Comparison of ENCODE assay signal across 9 cellular contexts in genomic region chr12:54725233-54725843, GRCh38.
A peak's percentile ranks its signal among the peaks of the same experiment; 100 is the strongest.
DNase-seq lines count a peak whose midpoint lies in the region; ATAC-seq, FAIRE-seq and TF ChIP-seq lines count a peak whose summit lies in the region.
"Had no signal": no experiment of that assay in that cellular context is flagged by ENCODE, and none has a peak within 500 bp of the region (broad histone marks: within the 10 kb centered on the region; RNA-seq: fewer than 3 reads in every experiment).

No MANE protein-coding gene starts in this region.

- H3K4me3 ChIP-seq in right atrium auricular region (no peak overlapping the region), OCI-LY7 (ENCODE audit: low read depth, low read length, poor library complexity, severe bottlenecking) (no peak overlapping the region)

- H3K27me3 ChIP-seq in right atrium auricular region: no peaks in the 10 kb centered on the region

- H3K36me3 ChIP-seq in right atrium auricular region (no peaks in the 10 kb centered on the region), OCI-LY7 (ENCODE audit: insufficient read depth, low read length) (no peaks in the 10 kb centered on the region)

- POLR2A ChIA-PET in OCI-LY7 (lab: Charles Lee): no interaction called here

- no peaks in the 10 kb centered on the region for H3K79me2 ChIP-seq in OCI-LY7 (ENCODE audit: insufficient read depth, low read depth, low read length)

- no peak for DNase-seq in Right ventricle myocardium superior
- DNase-seq in right atrium auricular region (ENCODE audit: low spot score): no peak
- peak; percentile 5 for DNase-seq in OCI-LY7 (ENCODE audit: low spot score)
- peak; percentile 19 for DNase-seq in globus pallidus (ENCODE audit: low spot score)
- DNase-seq in urothelium cell line (ENCODE audit: low spot score): peak; percentile 50
- no peak for DNase-seq in OCI-M2 (lab: John Stamatoyannopoulos, UW; ENCODE audit: unreplicated experiment)
- DNase-seq in cerebellum (ENCODE audit: low spot score): no peak
- DNase-seq: NCI-H2029 treated with DMSO at 0.1 percent for 48 hours had no signal

- no peaks in the 10 kb centered on the region for H3K9me3 ChIP-seq in right atrium auricular region
- H3K9me3 ChIP-seq in OCI-LY7 (ENCODE audit: low read length): no peaks in the 10 kb centered on the region

- no TSS peak for BruUV-seq in OCI-LY7 (replicated peaks; lab: Mats Ljungman, UMichigan)

- ATAC-seq in Right ventricle myocardium superior (ENCODE audit: poor library complexity): peak; percentile 78
- no peak for ATAC-seq in GM19351 (IDR thresholded peaks at IDR 0.05; ENCODE audit: unreplicated experiment)

- H3K27ac ChIP-seq in right atrium auricular region: no peak overlapping the region
- H3K27ac ChIP-seq in OCI-LY7 (ENCODE audit: low read depth, low read length, poor library complexity, severe bottlenecking): no peak overlapping the region

- H3K4me1 ChIP-seq in right atrium auricular region (no peaks in the 10 kb centered on the region), OCI-LY7 (ENCODE audit: insufficient read depth, low read length, poor library complexity, severe bottlenecking) (no peaks in the 10 kb centered on the region)

- intact Hi-C loops in Right ventricle myocardium superior (cut with DNase I) (no loop called here), OCI-LY7 (cut with micrococcal nuclease; ENCODE audit: unreplicated experiment) (no loop called here)

- H3K4me2 ChIP-seq in OCI-LY7 (ENCODE audit: low read length): no peak overlapping the region

- no peak for FAIRE-seq in urothelium cell line (lab: Jason Lieb, UNC)

- H4K20me1 ChIP-seq in OCI-LY7 (ENCODE audit: insufficient read depth, low read length): no peaks in the 10 kb centered on the region

- no peak overlapping the region for H2AFZ ChIP-seq in OCI-LY7 (ENCODE audit: low read length)

- no peaks in the 10 kb centered on the region for H3K9me2 ChIP-seq in OCI-LY7 (ENCODE audit: insufficient read depth, low read length)

- CTCF ChIA-PET in OCI-LY7 (lab: Charles Lee; ENCODE audit: unreplicated experiment): no interaction called here

- TF ChIP-seq CTCF in right atrium auricular region (IDR thresholded peaks at IDR 0.05): peak in 1 of 2 donors; percentile 60
- peak; percentile 59 for TF ChIP-seq CTCF in OCI-LY7 (conservative IDR thresholded peaks at IDR 0.05; ENCODE audit: low read length)

Comparison
In these comparisons a context has a peak if more than half of its experiments do, and no peak if none do; other contexts are left out.
1. DNase-seq: peak in OCI-LY7 (single experiment), globus pallidus (single experiment) and urothelium cell line (single experiment); none in Right ventricle myocardium superior (single experiment), right atrium auricular region (single experiment), OCI-M2 (single experiment) and cerebellum (single experiment).